8 cellular contexts compared by ENCODE assay signal in genomic region chrX:68827848-68828562, GRCh38. TPM values are rescaled to one million over a fixed set of nuclear protein-coding genes. Genes with fewer than 3 reads are reported as not detected.
DNase-seq lines count a peak whose midpoint lies in the region; ATAC-seq and FAIRE-seq lines count a peak whose summit lies in the region.

No MANE protein-coding gene starts in this region.

- no peaks in the 10 kb centered on the region for H3K36me3 Mint-ChIP-seq in activated CD4-positive, alpha-beta T cell treated with anti-CD3 and anti-CD28 coated beads for 36 hours (ENCODE audit: low read depth)

- intact Hi-C loops in activated CD4-positive, alpha-beta T cell treated with anti-CD3 and anti-CD28 coated beads for 36 hours (cut with DNase I, micrococcal nuclease), result loop anchor here (1.0 to 10.0 kb wide), 9 partner anchors 321 to 1304 kb away; partner anchors contain the start of genes IGBP1 (in 1 of the 2) and PJA1 (in 1 of the 2)

- peak; percentile 68 for DNase-seq in DMS79 (lab: John Stamatoyannopoulos, UW)
- peak; percentile 92 for DNase-seq in NCI-H2227 (lab: John Stamatoyannopoulos, UW; ENCODE audit: unreplicated experiment)
- DNase-seq in activated CD4-positive, alpha-beta T cell treated with anti-CD3 and anti-CD28 coated beads for 36 hours, result peak; percentile 84
- peak; percentile 90 for DNase-seq in left kidney (ENCODE audit: low read depth, low spot score)
- peak; percentile 41 to 63 for DNase-seq in stimulated activated CD4-positive, alpha-beta T cell treated with anti-CD3 and anti-CD28 coated beads, Interleukin-1b, Interleukin-23, amount 100 ng/mL, for 1 hour (ENCODE audit: low read depth in 2 of 2)

- peak overlapping the region; percentile 76 for H3K27ac Mint-ChIP-seq in activated CD4-positive, alpha-beta T cell treated with anti-CD3 and anti-CD28 coated beads for 36 hours

- H3K27me3 Mint-ChIP-seq in activated CD4-positive, alpha-beta T cell treated with anti-CD3 and anti-CD28 coated beads for 36 hours, result no peaks in the 10 kb centered on the region

- ATAC-seq in HG02678 (IDR thresholded peaks at IDR 0.05; ENCODE audit: unreplicated experiment), result peak; percentile 38
- peak; percentile 44 for ATAC-seq in activated CD4-positive, alpha-beta T cell treated with anti-CD3 and anti-CD28 coated beads for 36 hours
- ATAC-seq in GM18520 (IDR thresholded peaks at IDR 0.05; ENCODE audit: unreplicated experiment), result no peak

- POLR2A ChIA-PET in activated CD4-positive, alpha-beta T cell treated with anti-CD3 and anti-CD28 coated beads for 36 hours (lab: Charles Lee), result interaction anchor here (0.6 to 1.4 kb wide), 3 partner anchors 95 to 843 kb away, joined by 3 to 5 read pairs (median 5); partner anchors contain the start of gene PJA1

- peaks cover 20% of the 10 kb centered on the region for H3K4me1 Mint-ChIP-seq in activated CD4-positive, alpha-beta T cell treated with anti-CD3 and anti-CD28 coated beads for 36 hours

- H3K9me3 Mint-ChIP-seq in activated CD4-positive, alpha-beta T cell treated with anti-CD3 and anti-CD28 coated beads for 36 hours (ENCODE audit: low read depth), result no peaks in the 10 kb centered on the region

- CTCF ChIA-PET in activated CD4-positive, alpha-beta T cell treated with anti-CD3 and anti-CD28 coated beads for 36 hours (lab: Charles Lee), result interaction anchor here (0.5 to 3.3 kb wide), 26 partner anchors 9 to 461 kb away, joined by 3 to 43 read pairs (median 3); no protein-coding TSS in a partner anchor

- FAIRE-seq in colon (lab: Jason Lieb, UNC), result peak; percentile 36

- H3K4me3 Mint-ChIP-seq in activated CD4-positive, alpha-beta T cell treated with anti-CD3 and anti-CD28 coated beads for 36 hours, result peak overlapping the region; percentile 79

RNA-seq across cellular contexts. Expression of gene EFNB1, which starts 0.8 kb away (rescaled TPM):
- 1 to 10 TPM; 3.8 to 3.9 TPM for total RNA-seq in activated CD4-positive, alpha-beta T cell treated with anti-CD3 and anti-CD28 coated beads for 36 hours
